In genomic region chr10:130412317-130412716, GRCh38 we compare ENCODE assay signal across 20 cellular contexts.
"Had no signal": no experiment of that assay in that cellular context is flagged by ENCODE, and none has a peak within 500 bp of the region (broad histone marks: within the 10 kb centered on the region; RNA-seq: fewer than 3 reads in every experiment).

No MANE protein-coding gene starts in this region.

- H3K9me3 ChIP-seq: esophagus muscularis mucosa, gastrocnemius medialis, left ventricle myocardium inferior, right atrium auricular region, suprapubic skin, thyroid gland, upper lobe of left lung, uterus had no signal

- DNase-seq: effector memory CD4-positive, alpha-beta T cell; gastrocnemius medialis; heart right ventricle; hypothalamus; left ventricle myocardium inferior; mesenchymal stem cell; naive B cell; posterior cingulate gyrus; stimulated activated CD4-positive, alpha-beta T cell treated with anti-CD3 and anti-CD28 coated beads, Interleukin-2, amount 100 ng/mL, for 48 hours; stimulated activated naive CD4-positive, alpha-beta T cell treated with Interleukin-2 at 50 U/mL for 16 hours; thyroid gland; upper lobe of left lung; uterus had no signal

- H3K27ac Mint-ChIP-seq: naive B cell, nephron had no signal

- H3K4me1 Mint-ChIP-seq: naive B cell, nephron had no signal

- H3K4me1 ChIP-seq: esophagus muscularis mucosa, gastrocnemius medialis, heart right ventricle, left ventricle myocardium inferior, right atrium auricular region, suprapubic skin, thyroid gland, uterus had no signal

- H3K36me3 ChIP-seq: esophagus muscularis mucosa, gastrocnemius medialis, heart right ventricle, left ventricle myocardium inferior, right atrium auricular region, suprapubic skin, thyroid gland, upper lobe of left lung, uterus had no signal

- H3K4me3 Mint-ChIP-seq: naive B cell, nephron had no signal

- H3K4me3 ChIP-seq: esophagus muscularis mucosa, gastrocnemius medialis, heart right ventricle, left ventricle myocardium inferior, lung, right atrium auricular region, smooth muscle cell, suprapubic skin, thyroid gland, upper lobe of left lung, uterus had no signal

- H3K27ac ChIP-seq: epithelial cell of prostate, esophagus muscularis mucosa, gastrocnemius medialis, heart right ventricle, left ventricle myocardium inferior, right atrium auricular region, suprapubic skin, thyroid gland, upper lobe of left lung, uterus had no signal

- H3K27me3 ChIP-seq: esophagus muscularis mucosa, right atrium auricular region, suprapubic skin, thyroid gland, upper lobe of left lung had no signal
